Comparison of ENCODE assay signal across 9 cellular contexts in genomic region chr5:142320851-142321560, GRCh38. TPM values are rescaled to one million over a fixed set of nuclear protein-coding genes. Genes with fewer than 3 reads are reported as not detected.
DNase-seq lines count a peak whose midpoint lies in the region; ATAC-seq and TF ChIP-seq lines count a peak whose summit lies in the region.
"Had no signal": no experiment of that assay in that cellular context is flagged by ENCODE, and none has a peak within 500 bp of the region (broad histone marks: within the 10 kb centered on the region; RNA-seq: fewer than 3 reads in every experiment).

No MANE protein-coding gene starts in this region.

- DNase-seq in Calu3 = no peak
- no peak for DNase-seq in NT2/D1 (ENCODE audit: low read depth, low spot score)
- DNase-seq in epithelial cell of esophagus (ENCODE audit: low read depth) = peak; percentile 27
- no peak for DNase-seq in nephron progenitor cell
- no peak for DNase-seq in GM10266 (ENCODE audit: extremely low spot score)
- DNase-seq in NCI-H1092 treated with DMSO at 0.1 percent for 48 hours (lab: John Stamatoyannopoulos, UW) = no peak
- DNase-seq: NCI-H2081 treated with DMSO at 0.1 percent for 48 hours had no signal

- H3K36me3 ChIP-seq in NT2/D1 (ENCODE audit: insufficient read depth, insufficient read length, low read length) = peaks cover 58% of the 10 kb centered on the region

- H3K4me3 ChIP-seq in NT2/D1 (ENCODE audit: insufficient read length, low read depth) (peak overlapping the region; percentile 17), epithelial cell of esophagus (ENCODE audit: low read length) (no peak overlapping the region)

- BruUV-seq in Calu3 (replicated peaks; lab: Mats Ljungman, UMichigan) = no TSS peak

- H3K9me3 Mint-ChIP-seq in Calu3 (ENCODE audit: low read depth, unreplicated experiment) = no peaks in the 10 kb centered on the region
- no peaks in the 10 kb centered on the region for H3K9me3 Mint-ChIP-seq in nephron progenitor cell

- H3K36me3 Mint-ChIP-seq in Calu3 (ENCODE audit: insufficient read depth, unreplicated experiment) (peaks cover 49% of the 10 kb centered on the region), nephron progenitor cell (ENCODE audit: low read depth) (peaks cover 14% of the 10 kb centered on the region)

- H3K4me3 Mint-ChIP-seq in Calu3 (ENCODE audit: low read depth, unreplicated experiment) (peak overlapping the region; percentile 98), nephron progenitor cell (peak overlapping the region; percentile 90)

- no peak overlapping the region for H3K27ac Mint-ChIP-seq in Calu3 (ENCODE audit: unreplicated experiment)
- H3K27ac Mint-ChIP-seq in nephron progenitor cell = peak overlapping the region; percentile 92

- TF ChIP-seq CTCF in Calu3 (IDR thresholded peaks at IDR 0.05; ENCODE audit: unreplicated experiment) (no peak), epithelial cell of esophagus (IDR thresholded peaks at IDR 0.05; ENCODE audit: insufficient read depth, low read depth, low read length, missing control alignments) (no peak), nephron progenitor cell (IDR thresholded peaks at IDR 0.05) (no peak), GM10266 (IDR thresholded peaks at IDR 0.05; ENCODE audit: control insufficient read depth, insufficient read depth, low read depth, missing control alignments) (no peak)

- H3K4me1 ChIP-seq in NT2/D1 (ENCODE audit: insufficient read depth, insufficient read length) = peaks cover 8% of the 10 kb centered on the region

- H3K27me3 Mint-ChIP-seq in Calu3 (ENCODE audit: unreplicated experiment) (no peaks in the 10 kb centered on the region), nephron progenitor cell (ENCODE audit: low read depth, poor library complexity) (peaks cover 3% of the 10 kb centered on the region)

- H3K4me1 Mint-ChIP-seq in Calu3 (ENCODE audit: low read depth, unreplicated experiment) (peaks cover 28% of the 10 kb centered on the region), nephron progenitor cell (peaks cover 79% of the 10 kb centered on the region)

- intact Hi-C loops in Calu3 (cut with micrococcal nuclease; ENCODE audit: unreplicated experiment) = loop anchor here (1.0 to 10.0 kb wide), 4 partner anchors 114 to 227 kb away; no protein-coding TSS in a partner anchor

- CTCF ChIA-PET in Calu3 (lab: Charles Lee) = interaction anchor here (0.8 to 1.8 kb wide), 4 partner anchors 24 to 228 kb away, joined by 3 to 4 read pairs (median 4); no protein-coding TSS in a partner anchor

- no peaks in the 10 kb centered on the region for H3K9me3 ChIP-seq in NT2/D1 (ENCODE audit: insufficient read depth, low read length)

- ATAC-seq in GM21381 (IDR thresholded peaks at IDR 0.05; ENCODE audit: unreplicated experiment) = no peak
- no peak for ATAC-seq in GM18868 (IDR thresholded peaks at IDR 0.05; ENCODE audit: unreplicated experiment)

- peak overlapping the region; percentile 34 for H3K9ac ChIP-seq in NT2/D1 (ENCODE audit: insufficient read length, low read depth)

- peaks cover 5% of the 10 kb centered on the region for H3K27me3 ChIP-seq in NT2/D1 (ENCODE audit: insufficient read depth, insufficient read length)

RNA-seq across cellular contexts. Expression of gene SPRY4, which starts 3.8 kb away (rescaled TPM):
- total RNA-seq in Calu3 (2022) = 23.6 and 29.4 TPM in 2 replicates
